Comparison of ENCODE assay signal across 20 cellular contexts in genomic region chr15:34496616-34497015, GRCh38. TPM values are rescaled to one million over a fixed set of nuclear protein-coding genes. Genes with fewer than 3 reads are reported as not detected.
DNase-seq lines count a peak whose midpoint lies in the region; ATAC-seq and TF ChIP-seq lines count a peak whose summit lies in the region.
"Had no signal": no experiment of that assay in that cellular context is flagged by ENCODE, and none has a peak within 500 bp of the region (broad histone marks: within the 10 kb centered on the region; RNA-seq: fewer than 3 reads in every experiment).

No MANE protein-coding gene starts in this region.

- TF ChIP-seq POLR2A in breast epithelium (IDR thresholded peaks at IDR 0.05): no peak

- peaks cover 70% of the 10 kb centered on the region for H3K27me3 Mint-ChIP-seq in MCF 10A (ENCODE audit: insufficient read depth, unreplicated experiment)

- no peaks in the 10 kb centered on the region for H3K4me1 Mint-ChIP-seq in MCF 10A (ENCODE audit: insufficient read depth, unreplicated experiment)
- H3K4me1 Mint-ChIP-seq: GM23338 had no signal

- peaks cover 0 to under 1% of the 10 kb centered on the region in 2 donors for H3K9me3 ChIP-seq in breast epithelium
- H3K9me3 ChIP-seq in right cardiac atrium (ENCODE audit: control insufficient read depth, low read length): no peaks in the 10 kb centered on the region
- no peaks in the 10 kb centered on the region for H3K9me3 ChIP-seq in upper lobe of right lung
- H3K9me3 ChIP-seq: HAP-1 had no signal

- H3K9me3 Mint-ChIP-seq in MCF 10A (ENCODE audit: unreplicated experiment): peaks cover 4% of the 10 kb centered on the region
- H3K9me3 Mint-ChIP-seq: CD8-positive, alpha-beta T cell had no signal

- ATAC-seq in right cardiac atrium (peak; percentile 68 to 71), upper lobe of right lung (peak; percentile 37), GM19455 (IDR thresholded peaks at IDR 0.05; ENCODE audit: unreplicated experiment) (no peak)
- ATAC-seq: CD8-positive, alpha-beta T cell; T-cell had no signal

- no peak for TF ChIP-seq CTCF in breast epithelium (IDR thresholded peaks at IDR 0.05)
- no peak for TF ChIP-seq CTCF in MCF 10A (IDR thresholded peaks at IDR 0.05; ENCODE audit: unreplicated experiment)
- TF ChIP-seq CTCF in upper lobe of right lung (IDR thresholded peaks at IDR 0.05): no peak

- CTCF ChIA-PET in MCF 10A (lab: Yijun Ruan, JAX): interaction anchor here (0.6 kb wide), 2 partner anchors 43 to 473 kb away, joined by 3 to 4 read pairs; partner anchors contain the start of gene AQR

- H3K4me3 ChIP-seq in breast epithelium: peak overlapping the region in 2 of 3 donors; percentile 25 to 26
- H3K4me3 ChIP-seq in right cardiac atrium (ENCODE audit: low read length): no peak overlapping the region
- no peak overlapping the region for H3K4me3 ChIP-seq in upper lobe of right lung
- H3K4me3 ChIP-seq: BLaER1, GM23338, HAP-1, PC-9 had no signal

- H3K36me3 ChIP-seq in breast epithelium (no peaks in the 10 kb centered on the region), upper lobe of right lung (no peaks in the 10 kb centered on the region)
- H3K36me3 ChIP-seq: HAP-1 had no signal

- POLR2A ChIA-PET in MCF 10A (lab: Yijun Ruan, JAX): no interaction called here

- no peak overlapping the region for H3K27ac ChIP-seq in breast epithelium
- no peak overlapping the region for H3K27ac ChIP-seq in right cardiac atrium (ENCODE audit: low read length)
- no peak overlapping the region for H3K27ac ChIP-seq in upper lobe of right lung
- H3K27ac ChIP-seq: BLaER1, PC-9 had no signal

- no peak overlapping the region for H3K27ac Mint-ChIP-seq in MCF 10A (ENCODE audit: low read depth, unreplicated experiment)
- H3K27ac Mint-ChIP-seq: CD8-positive, alpha-beta T cell; GM23338; T-cell had no signal

- H3K4me1 ChIP-seq in breast epithelium (no peaks in the 10 kb centered on the region), right cardiac atrium (ENCODE audit: control insufficient read depth, insufficient read depth, low read length) (no peaks in the 10 kb centered on the region), upper lobe of right lung (no peaks in the 10 kb centered on the region)
- H3K4me1 ChIP-seq: BLaER1, HAP-1 had no signal

- intact Hi-C loops in breast epithelium (cut with DNase I; ENCODE audit: low total_unique reads) (no loop called here), MCF 10A (cut with micrococcal nuclease) (no loop called here), right cardiac atrium (cut with DNase I) (no loop called here), upper lobe of right lung (cut with DNase I) (no loop called here)

- DNase-seq in breast epithelium (ENCODE audit: low spot score in 2 of 2): no peak
- no peak for DNase-seq in MCF 10A (ENCODE audit: unreplicated experiment)
- DNase-seq in AG20443 (ENCODE audit: low spot score): peak; percentile 8
- DNase-seq in right cardiac atrium: peak in 1 of 3 donors; percentile 55
- DNase-seq in upper lobe of right lung: no peak
- no peak for DNase-seq in GDM1 (lab: John Stamatoyannopoulos, UW)
- DNase-seq: Calu3; CD8-positive, alpha-beta T cell; DMS153; Karpas-422; NCI-H187; NCI-H446 treated with DMSO at 0.1 percent for 48 hours; PC-9; RPMI8226; SIG-M5; T-cell had no signal

- no peak overlapping the region for H3K4me3 Mint-ChIP-seq in MCF 10A (ENCODE audit: unreplicated experiment)
- H3K4me3 Mint-ChIP-seq: CD8-positive, alpha-beta T cell; GM23338 had no signal

- H3K36me3 Mint-ChIP-seq in MCF 10A (ENCODE audit: insufficient read depth, unreplicated experiment): no peaks in the 10 kb centered on the region
- H3K36me3 Mint-ChIP-seq: CD8-positive, alpha-beta T cell; T-cell had no signal

- no TSS peak for BruUV-seq in MCF 10A (replicated peaks; lab: Mats Ljungman, UMichigan)

- WGBS in right cardiac atrium: 20% methylated on average over 15 of the region's 15 CpGs

- peaks cover 0 to 28% of the 10 kb centered on the region in 2 donors for H3K27me3 ChIP-seq in breast epithelium
- H3K27me3 ChIP-seq in right cardiac atrium (ENCODE audit: control insufficient read depth, insufficient read depth): no peaks in the 10 kb centered on the region
- peaks cover 65% of the 10 kb centered on the region for H3K27me3 ChIP-seq in upper lobe of right lung
- H3K27me3 ChIP-seq: BLaER1 had no signal

RNA-seq across cellular contexts. Expression of gene GOLGA8A, which starts 59.0 kb away (rescaled TPM):
- total RNA-seq in breast epithelium: 10 to 100 TPM; 33.0 to 77.7 (median 73.4) TPM
- total RNA-seq in MCF 10A (2022): 173 and 192 TPM in 2 replicates
- 10 to 100 TPM; 18.3 to 26.3 (median 23.5) TPM for total RNA-seq in right cardiac atrium
- 22.5 TPM for polyA plus RNA-seq in right cardiac atrium
- total RNA-seq in upper lobe of right lung: 80.8 TPM

Comparison
In these comparisons a context has a peak if more than half of its experiments do, and no peak if none do; other contexts are left out.
1. H3K4me3 ChIP-seq: peak in breast epithelium (2 of 3); none in right cardiac atrium (single experiment) and upper lobe of right lung (single experiment).